Comparison of ENCODE assay signal across 15 cellular contexts in genomic region chr12:14886271-14886670, GRCh38. TPM values are rescaled to one million over a fixed set of nuclear protein-coding genes. Genes with fewer than 3 reads are reported as not detected.
A peak's percentile ranks its signal among the peaks of the same experiment; 100 is the strongest.
DNase-seq lines count a peak whose midpoint lies in the region; TF ChIP-seq lines count a peak whose summit lies in the region.
"Had no signal": no experiment of that assay in that cellular context is flagged by ENCODE, and none has a peak within 500 bp of the region (broad histone marks: within the 10 kb centered on the region; RNA-seq: fewer than 3 reads in every experiment).

No MANE protein-coding gene starts in this region.

- peak overlapping the region; percentile 80 for H3K4me3 ChIP-seq in fibroblast of pulmonary artery (replicated peaks; ENCODE audit: low read depth, low read length)
- peak overlapping the region in 1 of 4 donors; percentile 42 for H3K4me3 ChIP-seq in stomach
- H3K4me3 ChIP-seq in testis, result no peak overlapping the region
- H3K4me3 ChIP-seq: body of pancreas had no signal

- TF ChIP-seq EP300 in stomach (IDR thresholded peaks at IDR 0.05), result no peak

- DNase-seq in HT-29 (ENCODE audit: low spot score) (peak; percentile 70), NCI-H510A treated with DMSO at 0.1 percent for 48 hours (lab: John Stamatoyannopoulos, UW) (peak; percentile 80), fibroblast of pulmonary artery (ENCODE audit: low read depth) (no peak), stomach (no peak), occipital lobe (lab: John Stamatoyannopoulos, UW) (no peak), NCI-H2081 (lab: John Stamatoyannopoulos, UW) (no peak), testis (no peak)
- no peak for DNase-seq in activated CD4-positive, alpha-beta T cell treated with anti-CD3 and anti-CD28 coated beads for 4 hours
- DNase-seq: activated T-cell treated with anti-CD3 and anti-CD28 coated beads, Interleukin-2, amount 50 U/mL, for 1 hour; NCI-H526 treated with DMSO at 0.1 percent for 48 hours had no signal

- TF ChIP-seq POLR2A in stomach (IDR thresholded peaks at IDR 0.05), result no peak
- no peak for TF ChIP-seq POLR2A in testis (IDR thresholded peaks at IDR 0.05)

- peak overlapping the region in 4 of 5 donors; percentile 68 to 84 (median 75) for H3K27ac ChIP-seq in stomach
- peak overlapping the region in 1 of 2 donors; percentile 85 for H3K27ac ChIP-seq in testis

- peaks cover 11 to 33% (median 18%) of the 10 kb centered on the region in 4 donors for H3K4me1 ChIP-seq in stomach
- no peaks in the 10 kb centered on the region for H3K4me1 ChIP-seq in testis

- no peak for TF ChIP-seq CTCF in fibroblast of pulmonary artery (IDR thresholded peaks at IDR 0.05; ENCODE audit: low read length, missing control alignments)
- TF ChIP-seq CTCF in stomach (IDR thresholded peaks at IDR 0.05), result no peak
- no peak for TF ChIP-seq CTCF in testis (IDR thresholded peaks at IDR 0.05)

- 33 to 43% (median 34%) methylated on average over 6 of the region's 6 CpGs for WGBS in stomach, 5 donors
- WGBS in testis, 2 donors, result 75 to 77% methylated on average over 6 of the region's 6 CpGs

- H3K36me3 ChIP-seq in stomach (peaks cover 0 to 12% (median 0%) of the 10 kb centered on the region in 4 donors), testis (ENCODE audit: low read depth, missing control alignments) (no peaks in the 10 kb centered on the region)

- intact Hi-C loops in stomach (cut with DNase I; ENCODE audit: low total_unique reads), result no loop called here
- intact Hi-C loops in testis (cut with DNase I; ENCODE audit: low total_unique reads), result no loop called here

- no peaks in the 10 kb centered on the region for H3K27me3 ChIP-seq in stomach
- no peaks in the 10 kb centered on the region for H3K27me3 ChIP-seq in testis
- H3K27me3 ChIP-seq: body of pancreas had no signal

- H3K9me3 ChIP-seq in stomach (no peaks in the 10 kb centered on the region), testis (no peaks in the 10 kb centered on the region)
- H3K9me3 ChIP-seq: body of pancreas had no signal

RNA-seq across cellular contexts. Expression of gene MGP, which starts 0.6 kb away (rescaled TPM):
- 0.21 and 0.64 TPM in 2 replicates for total RNA-seq in HT-29 (2014; rRNA removed; shearing (Covaris generic))
- total RNA-seq in stomach (100 to 1,000 TPM in 4 of 5 donors, 10 to 100 TPM in 1; 67.7 to 362 (median 187) TPM), occipital lobe (3.9 TPM), testis (10 to 100 TPM; 56.7 to 76.8 TPM)
- polyA plus RNA-seq in stomach (10 to 100 TPM; 52.4 to 83.5 (median 66.7) TPM), testis (ENCODE audit: insufficient read depth, low read depth, low replicate concordance) (656 TPM)

RNA-seq across cellular contexts. Expression of gene ART4, which starts 42.9 kb away (rescaled TPM):
- total RNA-seq in HT-29 (2014; rRNA removed; shearing (Covaris generic)), result not detected in 2 replicates
- total RNA-seq in stomach (1 to 10 TPM in 1 of 5 donors, under 1 TPM in 1, not detected in 3; 0.72 to 2.0 TPM), occipital lobe (not detected), testis (1 to 10 TPM in 1 of 2 donors, under 1 TPM in 1; 0.16 to 1.4 TPM)
- polyA plus RNA-seq in stomach (1 to 10 TPM in 1 of 3 donors, under 1 TPM in 1, not detected in 1; 0.03 to 1.7 TPM), testis (ENCODE audit: insufficient read depth, low read depth, low replicate concordance) (0.57 TPM)
- total RNA-seq: mononuclear cell, renal cortical epithelial cell, SK-MEL-5, WTC11 had no signal

RNA-seq across cellular contexts. Expression of gene ERP27, which starts 52.1 kb away (rescaled TPM):
- total RNA-seq in HT-29 (2014; rRNA removed; shearing (Covaris generic)), result 0.28 and 0.37 TPM in 2 replicates
- 10 to 100 TPM in 1 of 5 donors, 1 to 10 TPM in 3, not detected in 1; 1.1 to 12.3 (median 1.3) TPM for total RNA-seq in stomach
- polyA plus RNA-seq in stomach, result 1 to 10 TPM; 1.1 to 3.5 (median 1.5) TPM
- not detected for total RNA-seq in occipital lobe
- under 1 TPM; 0.12 to 0.39 TPM for total RNA-seq in testis
- 0.34 TPM for polyA plus RNA-seq in testis (ENCODE audit: insufficient read depth, low read depth, low replicate concordance)
- total RNA-seq: WTC11 had no signal

Comparison
In these comparisons a context has a peak if more than half of its experiments do, and no peak if none do; other contexts are left out.
1. DNase-seq: peak in HT-29 (single experiment) and NCI-H510A treated with DMSO at 0.1 percent for 48 hours (single experiment); none in fibroblast of pulmonary artery (single experiment), stomach (single experiment), occipital lobe (single experiment), NCI-H2081 (0 of 2), testis (single experiment) and activated CD4-positive, alpha-beta T cell treated with anti-CD3 and anti-CD28 coated beads for 4 hours (0 of 2).
2. RNA of gene MGP, which starts 0.6 kb away (total RNA-seq): 67.7 to 362 TPM in stomach and 56.7 to 76.8 TPM in testis; 3.9 TPM in occipital lobe (single experiment) and 0.21 to 0.64 TPM in HT-29; every median in the first group is over 10 times any median in the second.